ENCODE assay signal across 8 cellular contexts in genomic region chr15:26771917-26772587, GRCh38. TPM values are rescaled to one million over a fixed set of nuclear protein-coding genes. Genes with fewer than 3 reads are reported as not detected.
DNase-seq lines count a peak whose midpoint lies in the region; ATAC-seq, FAIRE-seq and TF ChIP-seq lines count a peak whose summit lies in the region.
"Had no signal": no experiment of that assay in that cellular context is flagged by ENCODE, and none has a peak within 500 bp of the region (broad histone marks: within the 10 kb centered on the region; RNA-seq: fewer than 3 reads in every experiment).

No MANE protein-coding gene starts in this region.

- H3K9me3 ChIP-seq in body of pancreas, result no peaks in the 10 kb centered on the region
- H3K9me3 ChIP-seq in kidney (ENCODE audit: control insufficient read depth in 1 of 2, low read length in 2 of 2), result no peaks in the 10 kb centered on the region
- no peaks in the 10 kb centered on the region for H3K9me3 ChIP-seq in suprapubic skin

- peak overlapping the region in 1 of 2 donors; percentile 22 for H3K4me3 ChIP-seq in body of pancreas
- peak overlapping the region; percentile 32 to 50 for H3K4me3 ChIP-seq in kidney (ENCODE audit: low read length in 2 of 2)
- peak overlapping the region; percentile 58 for H3K4me3 ChIP-seq in suprapubic skin

- intact Hi-C loops in body of pancreas (cut with DNase I), result no loop called here
- intact Hi-C loops in kidney (cut with DNase I), result no loop called here

- H3K4me1 ChIP-seq in body of pancreas (peaks cover 16% of the 10 kb centered on the region), kidney (ENCODE audit: control insufficient read depth in 1 of 2, insufficient read depth in 1 of 2, low read depth in 1 of 2, low read length in 2 of 2) (no peaks in the 10 kb centered on the region), suprapubic skin (peaks cover 22% of the 10 kb centered on the region)

- 0 to 1% methylated on average over 5 to 55 of the region's 60 CpGs for WGBS in body of pancreas, 2 donors
- WGBS in suprapubic skin, result 4% methylated on average over 30 of the region's 60 CpGs

- H3K27me3 ChIP-seq in body of pancreas (no peaks in the 10 kb centered on the region), suprapubic skin (peaks cover 48% of the 10 kb centered on the region)

- peak; percentile 60 for ATAC-seq in body of pancreas
- no peak for ATAC-seq in GM21619 (IDR thresholded peaks at IDR 0.05; ENCODE audit: unreplicated experiment)
- ATAC-seq in HG03520 (IDR thresholded peaks at IDR 0.05; ENCODE audit: unreplicated experiment), result no peak

- TF ChIP-seq CTCF in body of pancreas (IDR thresholded peaks at IDR 0.05), result no peak
- TF ChIP-seq CTCF in kidney (IDR thresholded peaks at IDR 0.05; ENCODE audit: borderline replicate concordance, extremely low read depth, insufficient read depth), result no peak
- TF ChIP-seq CTCF in suprapubic skin (IDR thresholded peaks at IDR 0.05), result no peak

- no peaks in the 10 kb centered on the region for H3K36me3 ChIP-seq in body of pancreas (replicated peaks in 1 of 2; ENCODE audit: insufficient read depth in 1 of 2, low read depth in 2 of 2)
- no peaks in the 10 kb centered on the region for H3K36me3 ChIP-seq in kidney (ENCODE audit: control insufficient read depth in 1 of 2, insufficient read depth in 2 of 2, low read length in 2 of 2)
- no peaks in the 10 kb centered on the region for H3K36me3 ChIP-seq in suprapubic skin

- H3K27ac ChIP-seq in body of pancreas, result peak overlapping the region in 2 of 4 donors; percentile 17 to 28
- no peak overlapping the region for H3K27ac ChIP-seq in kidney (ENCODE audit: low read depth in 2 of 2, low read length in 2 of 2)
- H3K27ac ChIP-seq in suprapubic skin, result no peak overlapping the region

- TF ChIP-seq POLR2A in body of pancreas (IDR thresholded peaks at IDR 0.05), result no peak
- no peak for TF ChIP-seq POLR2A in suprapubic skin (IDR thresholded peaks at IDR 0.05)

- FAIRE-seq in kidney (lab: Jason Lieb, UNC), result no peak

- no peak overlapping the region for H3K9ac ChIP-seq in kidney (ENCODE audit: low read length in 2 of 2)

- DNase-seq in NCI-H1092 treated with DMSO at 0.1 percent for 48 hours (lab: John Stamatoyannopoulos, UW) (peak; percentile 49), body of pancreas (peak; percentile 25 to 36 (median 26)), kidney (no peak), suprapubic skin (ENCODE audit: low spot score in 2 of 2) (no peak), ecto neural progenitor cell (ENCODE audit: low spot score) (no peak)

- no peak for TF ChIP-seq EP300 in suprapubic skin (IDR thresholded peaks at IDR 0.05)

RNA-seq across cellular contexts. Expression of gene GABRB3, which starts 0.8 kb away (rescaled TPM):
- 1 to 10 TPM; 3.6 to 7.3 TPM for total RNA-seq in body of pancreas
- 6.9 TPM for total RNA-seq in kidney
- 4.7 TPM for polyA plus RNA-seq in kidney (ENCODE audit: insufficient read depth, low read depth, low replicate concordance)
- total RNA-seq in suprapubic skin, result 1 to 10 TPM in 3 of 4 donors, under 1 TPM in 1; 0.48 to 4.8 (median 2.2) TPM
- total RNA-seq: activated CD8-positive, alpha-beta memory T cell treated with anti-CD3 and anti-CD28 coated beads for 36 hours had no signal

Comparison
In these comparisons a context has a peak if more than half of its experiments do, and no peak if none do; other contexts are left out.
1. DNase-seq: peak in NCI-H1092 treated with DMSO at 0.1 percent for 48 hours (single experiment) and body of pancreas (4 of 4); none in kidney (single experiment), suprapubic skin (0 of 2) and ecto neural progenitor cell (single experiment).